Comparison of ENCODE assay signal across 7 cellular contexts in genomic region chr12:235967-236366, GRCh38. TPM values are rescaled to one million over a fixed set of nuclear protein-coding genes. Genes with fewer than 3 reads are reported as not detected.
"Had no signal": no experiment of that assay in that cellular context is flagged by ENCODE, and none has a peak within 500 bp of the region (broad histone marks: within the 10 kb centered on the region; RNA-seq: fewer than 3 reads in every experiment).

No MANE protein-coding gene starts in this region.

RNA-seq across cellular contexts. Expression of gene SLC6A12, which starts 22.0 kb away (rescaled TPM):
- total RNA-seq: HFFc6, HT1080, IMR-90, K562 had no signal
- polyA plus RNA-seq: GM23338, IMR-90, K562 had no signal

RNA-seq across cellular contexts. Expression of gene SLC6A13, which starts 26.7 kb away (rescaled TPM):
- total RNA-seq: GM23338, H1, H9, HFFc6, HT1080 had no signal
- polyA plus RNA-seq: GM23338 had no signal
